Comparison of ENCODE assay signal across 1 cellular context in the genomic region with DNA sequence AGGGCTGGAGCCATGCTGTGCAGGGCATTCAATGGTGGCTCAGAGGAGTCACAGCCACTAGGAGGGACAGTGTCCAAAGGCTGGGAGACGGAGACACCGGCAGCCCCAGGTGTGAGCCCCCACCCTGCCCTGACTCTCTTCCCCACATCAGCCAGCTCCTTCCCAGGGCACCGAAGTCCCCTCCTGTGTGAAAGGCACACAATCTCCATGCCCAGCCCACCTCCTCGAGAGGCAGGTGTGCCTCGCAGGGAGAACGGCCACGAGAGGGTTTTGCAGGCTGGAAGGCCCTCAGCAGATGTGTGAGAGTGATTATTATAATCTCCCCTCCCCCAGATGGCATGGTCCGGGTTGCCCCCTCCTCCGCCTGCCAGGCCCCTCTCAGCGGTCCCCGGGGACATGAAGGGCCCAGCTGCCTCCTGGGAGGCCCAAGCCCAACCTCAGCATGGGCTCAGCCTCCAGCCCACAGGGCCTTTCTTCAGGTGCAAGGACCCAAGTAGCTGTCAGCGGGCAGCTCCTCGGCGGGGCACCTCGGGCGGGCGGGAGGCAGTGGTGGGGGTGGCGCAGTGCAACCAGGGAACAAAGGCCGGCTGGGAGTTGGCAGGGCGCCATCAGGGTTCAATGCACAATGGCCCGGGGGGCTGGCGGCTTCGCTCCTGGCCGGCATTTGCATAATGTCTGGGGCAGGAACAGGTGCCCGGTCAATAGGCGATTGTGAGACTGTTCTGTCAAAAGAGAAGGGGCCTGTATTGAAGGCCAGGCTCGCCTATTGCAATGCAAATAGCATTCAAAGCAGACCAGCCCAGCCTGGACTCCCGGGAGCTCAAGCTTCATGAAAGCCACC.
TF ChIP-seq lines count a peak whose summit lies in the region.

No MANE protein-coding gene starts in this region.

TF ChIP-seq in HepG2, 621 proteins besides CTCF, POLR2A, EP300 and RAD21 (continued from another document and continues in another):
- TF ChIP-seq, protein P1, sequence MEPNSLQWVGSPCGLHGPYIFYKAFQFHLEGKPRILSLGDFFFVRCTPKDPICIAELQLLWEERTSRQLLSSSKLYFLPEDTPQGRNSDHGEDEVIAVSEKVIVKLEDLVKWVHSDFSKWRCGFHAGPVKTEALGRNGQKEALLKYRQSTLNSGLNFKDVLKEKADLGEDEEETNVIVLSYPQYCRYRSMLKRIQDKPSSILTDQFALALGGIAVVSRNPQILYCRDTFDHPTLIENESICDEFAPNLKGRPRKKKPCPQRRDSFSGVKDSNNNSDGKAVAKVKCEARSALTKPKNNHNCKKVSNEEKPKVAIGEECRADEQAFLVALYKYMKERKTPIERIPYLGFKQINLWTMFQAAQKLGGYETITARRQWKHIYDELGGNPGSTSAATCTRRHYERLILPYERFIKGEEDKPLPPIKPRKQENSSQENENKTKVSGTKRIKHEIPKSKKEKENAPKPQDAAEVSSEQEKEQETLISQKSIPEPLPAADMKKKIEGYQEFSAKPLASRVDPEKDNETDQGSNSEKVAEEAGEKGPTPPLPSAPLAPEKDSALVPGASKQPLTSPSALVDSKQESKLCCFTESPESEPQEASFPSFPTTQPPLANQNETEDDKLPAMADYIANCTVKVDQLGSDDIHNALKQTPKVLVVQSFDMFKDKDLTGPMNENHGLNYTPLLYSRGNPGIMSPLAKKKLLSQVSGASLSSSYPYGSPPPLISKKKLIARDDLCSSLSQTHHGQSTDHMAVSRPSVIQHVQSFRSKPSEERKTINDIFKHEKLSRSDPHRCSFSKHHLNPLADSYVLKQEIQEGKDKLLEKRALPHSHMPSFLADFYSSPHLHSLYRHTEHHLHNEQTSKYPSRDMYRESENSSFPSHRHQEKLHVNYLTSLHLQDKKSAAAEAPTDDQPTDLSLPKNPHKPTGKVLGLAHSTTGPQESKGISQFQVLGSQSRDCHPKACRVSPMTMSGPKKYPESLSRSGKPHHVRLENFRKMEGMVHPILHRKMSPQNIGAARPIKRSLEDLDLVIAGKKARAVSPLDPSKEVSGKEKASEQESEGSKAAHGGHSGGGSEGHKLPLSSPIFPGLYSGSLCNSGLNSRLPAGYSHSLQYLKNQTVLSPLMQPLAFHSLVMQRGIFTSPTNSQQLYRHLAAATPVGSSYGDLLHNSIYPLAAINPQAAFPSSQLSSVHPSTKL (CRISPR knock-in tag; IDR thresholded peaks at IDR 0.05) = peak; percentile 45; the same call in 1 of the 2 replicates
- TF ChIP-seq NCOR1 (IDR thresholded peaks at IDR 0.05; ENCODE audit: borderline replicate concordance, low read length) (peak; percentile 40; the same call in 1 of the 2 replicates), IKZF1 (IDR thresholded peaks at IDR 0.05) (no peak), YEATS2 (CRISPR knock-in tag; IDR thresholded peaks at IDR 0.05; ENCODE audit: borderline replicate concordance) (no peak), PRPF4 (IDR thresholded peaks at IDR 0.05; ENCODE audit: low read depth, low read length, poor library complexity, severe bottlenecking) (no peak), ZNF251 (CRISPR knock-in tag; IDR thresholded peaks at IDR 0.05) (no peak), KAT2B (IDR thresholded peaks at IDR 0.05; ENCODE audit: borderline replicate concordance, low read depth, low read length) (no peak), ZNF549 (CRISPR knock-in tag; IDR thresholded peaks at IDR 0.05) (no peak), MIXL1 (CRISPR knock-in tag; IDR thresholded peaks at IDR 0.05) (no peak), GATA4 (IDR thresholded peaks at IDR 0.05; ENCODE audit: borderline replicate concordance, low read depth) (no peak), ZNF143 (CRISPR knock-in tag; IDR thresholded peaks at IDR 0.05) (no peak), ZNF670 (CRISPR knock-in tag; IDR thresholded peaks at IDR 0.05; ENCODE audit: borderline replicate concordance) (no peak), KLF12 (CRISPR knock-in tag; IDR thresholded peaks at IDR 0.05; ENCODE audit: borderline replicate concordance) (no peak), CBX1 (IDR thresholded peaks at IDR 0.05; ENCODE audit: low read depth) (no peak), KAT8 (CRISPR knock-in tag; IDR thresholded peaks at IDR 0.05) (no peak), ZNF773 (CRISPR knock-in tag; IDR thresholded peaks at IDR 0.05; ENCODE audit: borderline replicate concordance) (no peak), STAT5B (CRISPR knock-in tag; IDR thresholded peaks at IDR 0.05) (no peak), PCBP2 (optimal IDR thresholded peaks at IDR 0.05; ENCODE audit: low read depth, low read length, poor library complexity, severe bottlenecking) (no peak), ZZZ3 (CRISPR knock-in tag; IDR thresholded peaks at IDR 0.05; ENCODE audit: borderline replicate concordance) (no peak), FIP1L1 (IDR thresholded peaks at IDR 0.05; ENCODE audit: borderline replicate concordance, insufficient read depth, low read depth, low read length) (no peak), ELF3 (CRISPR knock-in tag; IDR thresholded peaks at IDR 0.05) (no peak), ZNF407 (CRISPR knock-in tag; IDR thresholded peaks at IDR 0.05; ENCODE audit: not compliant biosample characterization) (no peak), PAX8 (CRISPR knock-in tag; IDR thresholded peaks at IDR 0.05; ENCODE audit: borderline replicate concordance) (no peak), ZC3H4 (CRISPR knock-in tag; IDR thresholded peaks at IDR 0.05; ENCODE audit: borderline replicate concordance) (no peak), ZFP62 (CRISPR knock-in tag; IDR thresholded peaks at IDR 0.05) (no peak), FOXP1 (IDR thresholded peaks at IDR 0.05) (no peak), FOXP1 (CRISPR knock-in tag; IDR thresholded peaks at IDR 0.05) (no peak), ZNF329 (CRISPR knock-in tag; IDR thresholded peaks at IDR 0.05; ENCODE audit: low read depth) (no peak), ZNF850 (CRISPR knock-in tag; conservative IDR thresholded peaks at IDR 0.05) (no peak)
- TF ChIP-seq, protein P2, sequence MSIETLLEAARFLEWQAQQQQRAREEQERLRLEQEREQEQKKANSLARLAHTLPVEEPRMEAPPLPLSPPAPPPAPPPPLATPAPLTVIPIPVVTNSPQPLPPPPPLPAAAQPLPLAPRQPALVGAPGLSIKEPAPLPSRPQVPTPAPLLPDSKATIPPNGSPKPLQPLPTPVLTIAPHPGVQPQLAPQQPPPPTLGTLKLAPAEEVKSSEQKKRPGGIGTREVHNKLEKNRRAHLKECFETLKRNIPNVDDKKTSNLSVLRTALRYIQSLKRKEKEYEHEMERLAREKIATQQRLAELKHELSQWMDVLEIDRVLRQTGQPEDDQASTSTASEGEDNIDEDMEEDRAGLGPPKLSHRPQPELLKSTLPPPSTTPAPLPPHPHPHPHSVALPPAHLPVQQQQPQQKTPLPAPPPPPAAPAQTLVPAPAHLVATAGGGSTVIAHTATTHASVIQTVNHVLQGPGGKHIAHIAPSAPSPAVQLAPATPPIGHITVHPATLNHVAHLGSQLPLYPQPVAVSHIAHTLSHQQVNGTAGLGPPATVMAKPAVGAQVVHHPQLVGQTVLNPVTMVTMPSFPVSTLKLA (IDR thresholded peaks at IDR 0.05) = no peak
- TF ChIP-seq, protein P3, sequence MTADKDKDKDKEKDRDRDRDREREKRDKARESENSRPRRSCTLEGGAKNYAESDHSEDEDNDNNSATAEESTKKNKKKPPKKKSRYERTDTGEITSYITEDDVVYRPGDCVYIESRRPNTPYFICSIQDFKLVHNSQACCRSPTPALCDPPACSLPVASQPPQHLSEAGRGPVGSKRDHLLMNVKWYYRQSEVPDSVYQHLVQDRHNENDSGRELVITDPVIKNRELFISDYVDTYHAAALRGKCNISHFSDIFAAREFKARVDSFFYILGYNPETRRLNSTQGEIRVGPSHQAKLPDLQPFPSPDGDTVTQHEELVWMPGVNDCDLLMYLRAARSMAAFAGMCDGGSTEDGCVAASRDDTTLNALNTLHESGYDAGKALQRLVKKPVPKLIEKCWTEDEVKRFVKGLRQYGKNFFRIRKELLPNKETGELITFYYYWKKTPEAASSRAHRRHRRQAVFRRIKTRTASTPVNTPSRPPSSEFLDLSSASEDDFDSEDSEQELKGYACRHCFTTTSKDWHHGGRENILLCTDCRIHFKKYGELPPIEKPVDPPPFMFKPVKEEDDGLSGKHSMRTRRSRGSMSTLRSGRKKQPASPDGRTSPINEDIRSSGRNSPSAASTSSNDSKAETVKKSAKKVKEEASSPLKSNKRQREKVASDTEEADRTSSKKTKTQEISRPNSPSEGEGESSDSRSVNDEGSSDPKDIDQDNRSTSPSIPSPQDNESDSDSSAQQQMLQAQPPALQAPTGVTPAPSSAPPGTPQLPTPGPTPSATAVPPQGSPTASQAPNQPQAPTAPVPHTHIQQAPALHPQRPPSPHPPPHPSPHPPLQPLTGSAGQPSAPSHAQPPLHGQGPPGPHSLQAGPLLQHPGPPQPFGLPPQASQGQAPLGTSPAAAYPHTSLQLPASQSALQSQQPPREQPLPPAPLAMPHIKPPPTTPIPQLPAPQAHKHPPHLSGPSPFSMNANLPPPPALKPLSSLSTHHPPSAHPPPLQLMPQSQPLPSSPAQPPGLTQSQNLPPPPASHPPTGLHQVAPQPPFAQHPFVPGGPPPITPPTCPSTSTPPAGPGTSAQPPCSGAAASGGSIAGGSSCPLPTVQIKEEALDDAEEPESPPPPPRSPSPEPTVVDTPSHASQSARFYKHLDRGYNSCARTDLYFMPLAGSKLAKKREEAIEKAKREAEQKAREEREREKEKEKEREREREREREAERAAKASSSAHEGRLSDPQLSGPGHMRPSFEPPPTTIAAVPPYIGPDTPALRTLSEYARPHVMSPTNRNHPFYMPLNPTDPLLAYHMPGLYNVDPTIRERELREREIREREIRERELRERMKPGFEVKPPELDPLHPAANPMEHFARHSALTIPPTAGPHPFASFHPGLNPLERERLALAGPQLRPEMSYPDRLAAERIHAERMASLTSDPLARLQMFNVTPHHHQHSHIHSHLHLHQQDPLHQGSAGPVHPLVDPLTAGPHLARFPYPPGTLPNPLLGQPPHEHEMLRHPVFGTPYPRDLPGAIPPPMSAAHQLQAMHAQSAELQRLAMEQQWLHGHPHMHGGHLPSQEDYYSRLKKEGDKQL (CRISPR knock-in tag; IDR thresholded peaks at IDR 0.05; ENCODE audit: low read depth) = no peak
